ENCODE assay signal across 8 cellular contexts in genomic region chr1:29179641-29180184, GRCh38. TPM values are rescaled to one million over a fixed set of nuclear protein-coding genes. Genes with fewer than 3 reads are reported as not detected.
DNase-seq lines count a peak whose midpoint lies in the region; FAIRE-seq and TF ChIP-seq lines count a peak whose summit lies in the region.

No MANE protein-coding gene starts in this region.

- H2AK5ac ChIP-seq in H1 (ENCODE audit: low read depth, low read length): no peak overlapping the region

- no peak overlapping the region for H3K23ac ChIP-seq in H1 (ENCODE audit: insufficient read length)

- no peak overlapping the region for H2BK5ac ChIP-seq in H1 (ENCODE audit: low read depth, low read length)

- H3K4me1 ChIP-seq in OCI-LY3 (ENCODE audit: low read length) (peaks cover 14% of the 10 kb centered on the region), H1 (replicated peaks in 1 of 4; ENCODE audit: control insufficient read depth in 3 of 4, insufficient read depth in 4 of 4, low read length in 3 of 4) (peaks cover 2 to 6% (median 2%) of the 10 kb centered on the region in 4 experiments; a peak in 5 of 7 replicates)

- H3K9me3 Mint-ChIP-seq in Calu3 (ENCODE audit: low read depth, unreplicated experiment) (no peaks in the 10 kb centered on the region), osteocyte (ENCODE audit: unreplicated experiment) (no peaks in the 10 kb centered on the region)

- H3K27ac ChIP-seq in OCI-LY3 (ENCODE audit: low read length): no peak overlapping the region
- H3K27ac ChIP-seq in H1 (ENCODE audit: low read depth, low read length): no peak overlapping the region

- TF ChIP-seq CTCF in Calu3 (IDR thresholded peaks at IDR 0.05; ENCODE audit: unreplicated experiment) (no peak), OCI-LY3 (IDR thresholded peaks at IDR 0.05; ENCODE audit: low read depth, low read length) (no peak), H1 (IDR thresholded peaks at IDR 0.05; ENCODE audit: control extremely low read depth in 1 of 3, insufficient read depth in 1 of 3, low read depth in 1 of 3, low read length in 3 of 3) (no peak), osteocyte (IDR thresholded peaks at IDR 0.05) (no peak)

- TSS peak; percentile 47 for BruUV-seq in Calu3 (replicated peaks; lab: Mats Ljungman, UMichigan)

- no peak overlapping the region for H2BK20ac ChIP-seq in H1 (ENCODE audit: low read length)

- H3K56ac ChIP-seq in H1 (replicated peaks; ENCODE audit: insufficient read length, low read depth, low read length): no peak overlapping the region

- CTCF ChIA-PET in Calu3 (lab: Charles Lee) (interaction anchor here (0.6 kb wide), 1 partner anchor 66 kb away, joined by 4 read pairs; no protein-coding TSS in a partner anchor), H1 (lab: Charles Lee; ENCODE audit: partially characterized antibody) (interaction anchor here (0.6 to 3.2 kb wide), 10 partner anchors 13 to 840 kb away, joined by 3 to 12 read pairs (median 4); no protein-coding TSS in a partner anchor)

- H4K8ac ChIP-seq in H1 (ENCODE audit: extremely low read depth, insufficient read depth, low read length): no peak overlapping the region

- peak overlapping the region; percentile 86 for H3K27ac Mint-ChIP-seq in Calu3 (ENCODE audit: unreplicated experiment)
- H3K27ac Mint-ChIP-seq in osteocyte (ENCODE audit: unreplicated experiment): peak overlapping the region; percentile 95

- H3K27me3 Mint-ChIP-seq in Calu3 (ENCODE audit: unreplicated experiment) (no peaks in the 10 kb centered on the region), osteocyte (ENCODE audit: unreplicated experiment) (no peaks in the 10 kb centered on the region)

- H3K4me2 ChIP-seq in OCI-LY3 (ENCODE audit: low read length) (peak overlapping the region; percentile 96), H1 (ENCODE audit: insufficient read depth in 1 of 2, low read depth in 2 of 2, low read length in 2 of 2) (peak overlapping the region; percentile 85 to 97)

- DNase-seq in Calu3 (no peak), H1 (ENCODE audit: low read depth in 1 of 2, low spot score in 2 of 2) (no peak), osteocyte (ENCODE audit: extremely low spot score, unreplicated experiment) (peak; percentile 21), COLO668 (lab: John Stamatoyannopoulos, UW; ENCODE audit: unreplicated experiment) (no peak), DMS53 (lab: John Stamatoyannopoulos, UW) (no peak), putamen (ENCODE audit: low spot score) (no peak), DMS79 (lab: John Stamatoyannopoulos, UW) (no peak)

- H3K36me3 ChIP-seq in OCI-LY3 (replicated peaks; ENCODE audit: low read depth, low read length) (peaks cover 12% of the 10 kb centered on the region), H1 (ENCODE audit: control insufficient read depth in 2 of 4, insufficient read depth in 4 of 4, low read length in 3 of 4) (peaks cover 0 to 5% (median 4%) of the 10 kb centered on the region in 4 experiments; a peak in 4 of 8 replicates)

- no peak overlapping the region for H2BK12ac ChIP-seq in H1 (ENCODE audit: low read depth, low read length)

- H3K4ac ChIP-seq in H1 (replicated peaks; ENCODE audit: insufficient read length, low read depth, low read length): no peak overlapping the region

- H2AFZ ChIP-seq in OCI-LY3 (ENCODE audit: low read depth, low read length) (no peak overlapping the region), H1 (ENCODE audit: low read length) (no peak overlapping the region)

- H4K5ac ChIP-seq in H1 (ENCODE audit: insufficient read length, low read depth, low read length): no peak overlapping the region

- no peak overlapping the region for H2BK15ac ChIP-seq in H1 (ENCODE audit: low read length)

- H4K20me1 ChIP-seq in OCI-LY3 (ENCODE audit: insufficient read depth, low read length) (peaks cover 45% of the 10 kb centered on the region), H1 (replicated peaks in 1 of 2; ENCODE audit: control insufficient read depth in 1 of 2, insufficient read depth in 2 of 2, low read length in 2 of 2) (peaks cover 11 to 19% of the 10 kb centered on the region in 2 experiments)

- H3K27me3 ChIP-seq in OCI-LY3 (ENCODE audit: low read depth, low read length): no peaks in the 10 kb centered on the region
- H3K27me3 ChIP-seq in H1 (replicated peaks in 1 of 4; ENCODE audit: control insufficient read depth in 3 of 4, extremely low read depth in 1 of 4, insufficient read depth in 3 of 4, low read length in 3 of 4): no peaks in the 10 kb centered on the region

- no peaks in the 10 kb centered on the region; the same call in 1 of the 2 replicates for H3K79me1 ChIP-seq in H1 (ENCODE audit: low read depth, low read length)

- H3K9me3 ChIP-seq in OCI-LY3 (ENCODE audit: insufficient read depth, low read length) (no peaks in the 10 kb centered on the region), H1 (ENCODE audit: insufficient read depth in 2 of 2, low read depth in 1 of 2, low read length in 1 of 2) (no peaks in the 10 kb centered on the region)

- POLR2A ChIA-PET in H1 (lab: Charles Lee; ENCODE audit: partially characterized antibody): interaction anchor here (0.9 to 7.2 kb wide), 10 partner anchors 10 to 292 kb away, joined by 3 to 105 read pairs (median 4); partner anchors contain the start of genes EPB41 and TMEM200B

- H3K4me1 Mint-ChIP-seq in Calu3 (ENCODE audit: low read depth, unreplicated experiment) (peaks cover 19% of the 10 kb centered on the region), osteocyte (ENCODE audit: unreplicated experiment) (peaks cover 47% of the 10 kb centered on the region)

- intact Hi-C loops in Calu3 (cut with micrococcal nuclease; ENCODE audit: unreplicated experiment): no loop called here

- peak overlapping the region; percentile 90 for H3K4me3 Mint-ChIP-seq in Calu3 (ENCODE audit: low read depth, unreplicated experiment)
- H3K4me3 Mint-ChIP-seq in osteocyte (ENCODE audit: unreplicated experiment): peak overlapping the region; percentile 93

- no peak for TF ChIP-seq RAD21 in H1 (IDR thresholded peaks at IDR 0.05 in 1 of 2, conservative IDR thresholded peaks at IDR 0.05 in 1 of 2; ENCODE audit: low read depth in 2 of 2, low read length in 2 of 2)

- no peak for FAIRE-seq in H1 (lab: Jason Lieb, UNC)

- no peak overlapping the region for H3K14ac ChIP-seq in H1 (ENCODE audit: insufficient read length)

- TF ChIP-seq EP300 in H1 (IDR thresholded peaks at IDR 0.05; ENCODE audit: borderline replicate concordance in 1 of 2, low read depth in 2 of 2, low read length in 2 of 2): no peak

- H2BK120ac ChIP-seq in H1 (replicated peaks; ENCODE audit: low read depth, low read length): no peak overlapping the region

- peak in 1 of 2 experiments; percentile 30; a peak in 1 of 3 replicates for TF ChIP-seq POLR2A in H1 (IDR thresholded peaks at IDR 0.05; ENCODE audit: control extremely low read depth in 1 of 2, low read depth in 2 of 2, low read length in 2 of 2)

- WGBS in H1 (ENCODE audit: extremely low coverage in 1 of 2, insufficient coverage in 1 of 2, insufficient read length in 1 of 2, insufficient replicate concordance in 2 of 2, low coverage in 1 of 2, low lambda C conversion rate in 2 of 2, missing lambda C conversion rate in 1 of 2), 2 experiments: 74% methylated on average over 4 of the region's 4 CpGs; no CpG with 5 or more reads in 1 of the 2 experiments

- H3K9ac ChIP-seq in OCI-LY3 (ENCODE audit: low read length) (peak overlapping the region; percentile 100), H1 (replicated peaks in 1 of 4; ENCODE audit: extremely low read depth in 1 of 4, low read depth in 3 of 4, low read length in 3 of 4) (no peak overlapping the region; a peak in 1 of 7 replicates)

- H3K18ac ChIP-seq in H1 (ENCODE audit: extremely low read depth, low read length): no peak overlapping the region

- peaks cover 63% of the 10 kb centered on the region for H3K36me3 Mint-ChIP-seq in Calu3 (ENCODE audit: insufficient read depth, unreplicated experiment)
- peaks cover 11% of the 10 kb centered on the region for H3K36me3 Mint-ChIP-seq in osteocyte (ENCODE audit: unreplicated experiment)

- H3K79me2 ChIP-seq in OCI-LY3 (ENCODE audit: low read length) (peaks cover 69% of the 10 kb centered on the region), H1 (ENCODE audit: control insufficient read depth in 1 of 2, insufficient read depth in 2 of 2, low read length in 2 of 2) (peaks cover 36 to 63% of the 10 kb centered on the region in 2 experiments)

- peak overlapping the region; percentile 98 for H3K4me3 ChIP-seq in OCI-LY3 (ENCODE audit: low read length)
- H3K4me3 ChIP-seq in H1 (ENCODE audit: extremely low read depth in 1 of 4, insufficient read depth in 2 of 4, low read depth in 3 of 4, low read length in 4 of 4): peak overlapping the region; percentile 7 to 95 (median 84); a peak in 5 of 8 replicates

- H3K23me2 ChIP-seq in H1 (ENCODE audit: low read depth, low read length): peaks cover 6% of the 10 kb centered on the region; the same call in 1 of the 2 replicates

- no peak overlapping the region for H4K91ac ChIP-seq in H1 (replicated peaks; ENCODE audit: insufficient read length, low read length)

RNA-seq across cellular contexts. Expression of gene SRSF4, which starts 2.0 kb away (rescaled TPM):
- 64.8 and 65.4 TPM in 2 replicates for total RNA-seq in Calu3 (2022)
- total RNA-seq in H1 (2021; fragmentation: NEBNext Ultra II Directional; extraction: Animal tissue kit (Norgen Biotek cat#: 25700)): 83.5 and 86.5 TPM in 2 replicates
- polyA plus RNA-seq in H1 (2011; rRNA removed): 32.0 and 34.9 TPM in 2 replicates
- 69.0 TPM for polyA plus RNA-seq in H1 (2011; cell fraction: cytosol; rRNA removed)
- polyA plus RNA-seq in H1 (2011; cell fraction: nucleus; rRNA removed): 35.6 TPM
- polyA plus RNA-seq in H1 (2012, experiment 1 of 2): 78.5 to 101 TPM (median 84.8 TPM) in 4 replicates
- polyA plus RNA-seq in H1 (2012, experiment 2 of 2): 36.3 TPM
- polyA plus RNA-seq in H1 (2013, experiment 1 of 2): 81.6 TPM
- 79.9 TPM for polyA plus RNA-seq in H1 (2013, experiment 2 of 2)
- polyA minus RNA-seq in H1 (2011; rRNA and poly(A)+ RNA removed): 23.4 and 28.6 TPM in 2 replicates
- 26.5 TPM for polyA minus RNA-seq in H1 (2011; cell fraction: cytosol; rRNA and poly(A)+ RNA removed)
- polyA minus RNA-seq in H1 (2011; cell fraction: nucleus; rRNA and poly(A)+ RNA removed): 32.2 TPM
- total RNA-seq in osteocyte: 70.5 and 74.6 TPM in 2 replicates

RNA-seq across cellular contexts. Expression of gene MECR, which starts 51.0 kb away (rescaled TPM):
- 45.9 and 46.8 TPM in 2 replicates for total RNA-seq in Calu3 (2022)
- total RNA-seq in H1 (2021; fragmentation: NEBNext Ultra II Directional; extraction: Animal tissue kit (Norgen Biotek cat#: 25700)): 24.4 and 26.5 TPM in 2 replicates
- 24.2 and 28.2 TPM in 2 replicates for polyA plus RNA-seq in H1 (2011; rRNA removed)
- 31.6 TPM for polyA plus RNA-seq in H1 (2011; cell fraction: cytosol; rRNA removed)
- polyA plus RNA-seq in H1 (2011; cell fraction: nucleus; rRNA removed): 39.5 TPM
- 18.0 to 37.4 TPM (median 33.6 TPM) in 4 replicates for polyA plus RNA-seq in H1 (2012, experiment 1 of 2)
- polyA plus RNA-seq in H1 (2012, experiment 2 of 2): 33.1 TPM
- 25.0 TPM for polyA plus RNA-seq in H1 (2013, experiment 1 of 2)
- 25.4 TPM for polyA plus RNA-seq in H1 (2013, experiment 2 of 2)
- 23.2 and 34.1 TPM in 2 replicates for polyA minus RNA-seq in H1 (2011; rRNA and poly(A)+ RNA removed)
- 14.5 TPM for polyA minus RNA-seq in H1 (2011; cell fraction: cytosol; rRNA and poly(A)+ RNA removed)
- 27.7 TPM for polyA minus RNA-seq in H1 (2011; cell fraction: nucleus; rRNA and poly(A)+ RNA removed)
- 20.5 and 22.5 TPM in 2 replicates for total RNA-seq in osteocyte

RNA-seq across cellular contexts. Expression of gene TMEM200B, which starts 56.0 kb away (rescaled TPM):
- total RNA-seq in Calu3 (2022): 0.15 TPM in 1 of 2 replicates, not detected in the other
- 11.0 and 11.3 TPM in 2 replicates for total RNA-seq in H1 (2021; fragmentation: NEBNext Ultra II Directional; extraction: Animal tissue kit (Norgen Biotek cat#: 25700))
- polyA plus RNA-seq in H1 (2011; rRNA removed): 4.8 and 4.9 TPM in 2 replicates
- 5.8 TPM for polyA plus RNA-seq in H1 (2011; cell fraction: cytosol; rRNA removed)
- polyA plus RNA-seq in H1 (2011; cell fraction: nucleus; rRNA removed): 11.1 TPM
- polyA plus RNA-seq in H1 (2012, experiment 1 of 2): 9.4 to 10.9 TPM (median 10.4 TPM) in 4 replicates
- 11.7 TPM for polyA plus RNA-seq in H1 (2012, experiment 2 of 2)
- polyA plus RNA-seq in H1 (2013, experiment 1 of 2): 15.6 TPM
- polyA plus RNA-seq in H1 (2013, experiment 2 of 2): 16.9 TPM
- 5.0 and 5.5 TPM in 2 replicates for polyA minus RNA-seq in H1 (2011; rRNA and poly(A)+ RNA removed)
- polyA minus RNA-seq in H1 (2011; cell fraction: cytosol; rRNA and poly(A)+ RNA removed): 4.2 TPM
- polyA minus RNA-seq in H1 (2011; cell fraction: nucleus; rRNA and poly(A)+ RNA removed): 5.9 TPM
- 19.7 and 22.5 TPM in 2 replicates for total RNA-seq in osteocyte

RNA-seq across cellular contexts. Expression of gene PTPRU, which starts 56.6 kb away (rescaled TPM):
- total RNA-seq in Calu3 (2022) (37.9 and 54.5 TPM in 2 replicates), osteocyte (3.5 and 4.8 TPM in 2 replicates)
- 41.8 and 55.3 TPM in 2 replicates for total RNA-seq in H1 (2021; fragmentation: NEBNext Ultra II Directional; extraction: Animal tissue kit (Norgen Biotek cat#: 25700))
- 33.8 and 57.0 TPM in 2 replicates for polyA plus RNA-seq in H1 (2011; rRNA removed)
- 41.3 TPM for polyA plus RNA-seq in H1 (2011; cell fraction: cytosol; rRNA removed)
- 84.9 TPM for polyA plus RNA-seq in H1 (2011; cell fraction: nucleus; rRNA removed)
- polyA plus RNA-seq in H1 (2012, experiment 1 of 2): 23.1 to 40.3 TPM (median 37.9 TPM) in 4 replicates
- polyA plus RNA-seq in H1 (2012, experiment 2 of 2): 38.4 TPM
- 29.7 TPM for polyA plus RNA-seq in H1 (2013, experiment 1 of 2)
- 33.1 TPM for polyA plus RNA-seq in H1 (2013, experiment 2 of 2)
- polyA minus RNA-seq in H1 (2011; rRNA and poly(A)+ RNA removed): 39.2 and 41.2 TPM in 2 replicates
- 79.9 TPM for polyA minus RNA-seq in H1 (2011; cell fraction: cytosol; rRNA and poly(A)+ RNA removed)
- polyA minus RNA-seq in H1 (2011; cell fraction: nucleus; rRNA and poly(A)+ RNA removed): 57.9 TPM

Comparison
In these comparisons a context has a peak if more than half of its experiments do, and no peak if none do; other contexts are left out.
1. RNA of gene TMEM200B, which starts 56.0 kb away (total RNA-seq): 19.7 to 22.5 TPM in osteocyte and 11.0 to 11.3 TPM in H1; 0.15 TPM in Calu3; every median in the first group is over 10 times any median in the second.